1 cellular context compared by ENCODE assay signal in genomic region chr2:85888745-85889647, GRCh38.
TF ChIP-seq lines count a peak whose summit lies in the region.

TSS of gene ST3GAL5 (minus strand) at chr2:85888990. CDS start at chr2:85888905, 85 bp downstream.

TF ChIP-seq in HepG2, 621 proteins besides CTCF, POLR2A, EP300 and RAD21 (continued from another document and continues in another):
- peak; percentile 47; the same call in 1 of the 2 replicates for TF ChIP-seq ARID5B (CRISPR knock-in tag; IDR thresholded peaks at IDR 0.05)
- TF ChIP-seq, protein P1, sequence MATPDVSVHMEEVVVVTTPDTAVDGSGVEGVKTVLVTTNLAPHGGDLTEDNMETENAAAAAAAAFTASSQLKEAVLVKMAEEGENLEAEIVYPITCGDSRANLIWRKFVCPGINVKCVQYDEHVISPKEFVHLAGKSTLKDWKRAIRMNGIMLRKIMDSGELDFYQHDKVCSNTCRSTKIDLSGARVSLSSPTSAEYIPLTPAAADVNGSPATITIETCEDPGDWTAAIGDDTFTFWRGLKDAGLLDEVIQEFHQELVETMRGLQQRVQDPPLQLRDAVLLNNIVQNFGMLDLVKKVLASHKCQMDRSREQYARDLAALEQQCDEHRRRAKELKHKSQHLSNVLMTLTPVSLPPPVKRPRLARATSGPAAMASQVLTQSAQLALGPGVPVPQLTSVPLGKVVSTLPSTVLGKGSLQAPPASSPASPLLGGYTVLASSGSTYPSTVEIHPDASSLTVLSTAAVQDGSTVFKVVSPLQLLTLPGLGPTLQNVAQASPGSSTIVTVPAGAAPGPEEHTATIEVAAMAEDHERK (CRISPR knock-in tag; IDR thresholded peaks at IDR 0.05; ENCODE audit: low read depth): peak; percentile 51
- TF ChIP-seq ZNF839 (CRISPR knock-in tag; IDR thresholded peaks at IDR 0.05; ENCODE audit: borderline replicate concordance): no peak
- no peak for TF ChIP-seq CENPX (CRISPR knock-in tag; IDR thresholded peaks at IDR 0.05)
- no peak for TF ChIP-seq ZNF224 (CRISPR knock-in tag; IDR thresholded peaks at IDR 0.05)
- TF ChIP-seq PHF5A (CRISPR knock-in tag; IDR thresholded peaks at IDR 0.05; ENCODE audit: low read depth, unreplicated experiment): peak; percentile 32
- peak; percentile 85; the same call in 1 of the 2 replicates for TF ChIP-seq ZSCAN29 (CRISPR knock-in tag; conservative IDR thresholded peaks at IDR 0.05)
- TF ChIP-seq E2F1 (CRISPR knock-in tag; IDR thresholded peaks at IDR 0.05): peak; percentile 70; the same call in 1 of the 2 replicates
- TF ChIP-seq KDM4B (CRISPR knock-in tag; IDR thresholded peaks at IDR 0.05): peak; percentile 32; the same call in 1 of the 2 replicates
- TF ChIP-seq FOXC1 (CRISPR knock-in tag; IDR thresholded peaks at IDR 0.05; ENCODE audit: borderline replicate concordance): peak; percentile 48; the same call in 1 of the 2 replicates
- no peak for TF ChIP-seq ZNF354B (CRISPR knock-in tag; IDR thresholded peaks at IDR 0.05)
- TF ChIP-seq KDM6A (CRISPR knock-in tag; IDR thresholded peaks at IDR 0.05; ENCODE audit: low read depth): no peak
- TF ChIP-seq, protein P2, sequence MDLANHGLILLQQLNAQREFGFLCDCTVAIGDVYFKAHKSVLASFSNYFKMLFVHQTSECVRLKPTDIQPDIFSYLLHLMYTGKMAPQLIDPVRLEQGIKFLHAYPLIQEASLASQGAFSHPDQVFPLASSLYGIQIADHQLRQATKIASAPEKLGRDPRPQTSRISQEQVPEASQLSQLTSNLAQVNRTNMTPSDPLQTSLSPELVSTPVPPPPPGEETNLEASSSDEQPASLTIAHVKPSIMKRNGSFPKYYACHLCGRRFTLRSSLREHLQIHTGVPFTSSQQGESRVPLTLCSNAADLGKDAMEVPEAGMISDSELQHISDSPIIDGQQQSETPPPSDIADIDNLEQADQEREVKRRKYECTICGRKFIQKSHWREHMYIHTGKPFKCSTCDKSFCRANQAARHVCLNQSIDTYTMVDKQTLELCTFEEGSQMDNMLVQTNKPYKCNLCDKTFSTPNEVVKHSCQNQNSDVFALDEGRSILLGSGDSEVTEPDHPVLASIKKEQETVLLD (CRISPR knock-in tag; IDR thresholded peaks at IDR 0.05; ENCODE audit: low read depth): no peak
- no peak for TF ChIP-seq ZNF598 (CRISPR knock-in tag; IDR thresholded peaks at IDR 0.05; ENCODE audit: borderline replicate concordance)
- TF ChIP-seq SMAD1 (CRISPR knock-in tag; IDR thresholded peaks at IDR 0.05; ENCODE audit: borderline replicate concordance, low read depth): no peak
- TF ChIP-seq SCMH1 (CRISPR knock-in tag; IDR thresholded peaks at IDR 0.05; ENCODE audit: borderline replicate concordance): no peak
- no peak for TF ChIP-seq ZNF615 (CRISPR knock-in tag; IDR thresholded peaks at IDR 0.05; ENCODE audit: borderline replicate concordance)
- TF ChIP-seq ZNF616 (CRISPR knock-in tag; IDR thresholded peaks at IDR 0.05; ENCODE audit: low read depth): no peak; the same call in 1 of the 2 replicates
- TF ChIP-seq ZNF766 (CRISPR knock-in tag; IDR thresholded peaks at IDR 0.05; ENCODE audit: borderline replicate concordance): no peak
- TF ChIP-seq HIVEP1 (CRISPR knock-in tag; IDR thresholded peaks at IDR 0.05): no peak
- no peak for TF ChIP-seq PHB2 (IDR thresholded peaks at IDR 0.05; ENCODE audit: partially characterized antibody)
- TF ChIP-seq MAZ (IDR thresholded peaks at IDR 0.05; ENCODE audit: borderline replicate concordance, low read depth, low read length): peak; percentile 91
- TF ChIP-seq MAZ (CRISPR knock-in tag; IDR thresholded peaks at IDR 0.05; ENCODE audit: low read depth): peak; percentile 98
- TF ChIP-seq GLMP (CRISPR knock-in tag; IDR thresholded peaks at IDR 0.05; ENCODE audit: borderline replicate concordance): no peak
- peak; percentile 27; the same call in 1 of the 2 replicates for TF ChIP-seq RXRB (CRISPR knock-in tag; IDR thresholded peaks at IDR 0.05; ENCODE audit: borderline replicate concordance)
- TF ChIP-seq HOXA7 (CRISPR knock-in tag; IDR thresholded peaks at IDR 0.05): no peak
- TF ChIP-seq ZEB1 (IDR thresholded peaks at IDR 0.05; ENCODE audit: insufficient replicate concordance, low read depth): peak; percentile 29
- no peak for TF ChIP-seq PLSCR1 (CRISPR knock-in tag; IDR thresholded peaks at IDR 0.05; ENCODE audit: borderline replicate concordance)
- no peak for TF ChIP-seq MED13 (CRISPR knock-in tag; IDR thresholded peaks at IDR 0.05)
- no peak for TF ChIP-seq ZSCAN12 (CRISPR knock-in tag; IDR thresholded peaks at IDR 0.05)
- no peak for TF ChIP-seq ZKSCAN8 (CRISPR knock-in tag; IDR thresholded peaks at IDR 0.05; ENCODE audit: borderline replicate concordance)
- TF ChIP-seq TARDBP (CRISPR knock-in tag; IDR thresholded peaks at IDR 0.05): peak; percentile 70
- no peak for TF ChIP-seq ZNF720 (CRISPR knock-in tag; IDR thresholded peaks at IDR 0.05)
- peak; percentile 79 for TF ChIP-seq KDM2A (CRISPR knock-in tag; IDR thresholded peaks at IDR 0.05; ENCODE audit: borderline replicate concordance, low read depth)
- TF ChIP-seq GPN1 (CRISPR knock-in tag; IDR thresholded peaks at IDR 0.05; ENCODE audit: borderline replicate concordance): no peak
- TF ChIP-seq, protein P3, sequence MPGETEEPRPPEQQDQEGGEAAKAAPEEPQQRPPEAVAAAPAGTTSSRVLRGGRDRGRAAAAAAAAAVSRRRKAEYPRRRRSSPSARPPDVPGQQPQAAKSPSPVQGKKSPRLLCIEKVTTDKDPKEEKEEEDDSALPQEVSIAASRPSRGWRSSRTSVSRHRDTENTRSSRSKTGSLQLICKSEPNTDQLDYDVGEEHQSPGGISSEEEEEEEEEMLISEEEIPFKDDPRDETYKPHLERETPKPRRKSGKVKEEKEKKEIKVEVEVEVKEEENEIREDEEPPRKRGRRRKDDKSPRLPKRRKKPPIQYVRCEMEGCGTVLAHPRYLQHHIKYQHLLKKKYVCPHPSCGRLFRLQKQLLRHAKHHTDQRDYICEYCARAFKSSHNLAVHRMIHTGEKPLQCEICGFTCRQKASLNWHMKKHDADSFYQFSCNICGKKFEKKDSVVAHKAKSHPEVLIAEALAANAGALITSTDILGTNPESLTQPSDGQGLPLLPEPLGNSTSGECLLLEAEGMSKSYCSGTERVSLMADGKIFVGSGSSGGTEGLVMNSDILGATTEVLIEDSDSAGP (CRISPR knock-in tag; IDR thresholded peaks at IDR 0.05; ENCODE audit: borderline replicate concordance): no peak
- no peak for TF ChIP-seq MAFF (IDR thresholded peaks at IDR 0.05; ENCODE audit: low read depth, low read length)
- TF ChIP-seq, protein P4, sequence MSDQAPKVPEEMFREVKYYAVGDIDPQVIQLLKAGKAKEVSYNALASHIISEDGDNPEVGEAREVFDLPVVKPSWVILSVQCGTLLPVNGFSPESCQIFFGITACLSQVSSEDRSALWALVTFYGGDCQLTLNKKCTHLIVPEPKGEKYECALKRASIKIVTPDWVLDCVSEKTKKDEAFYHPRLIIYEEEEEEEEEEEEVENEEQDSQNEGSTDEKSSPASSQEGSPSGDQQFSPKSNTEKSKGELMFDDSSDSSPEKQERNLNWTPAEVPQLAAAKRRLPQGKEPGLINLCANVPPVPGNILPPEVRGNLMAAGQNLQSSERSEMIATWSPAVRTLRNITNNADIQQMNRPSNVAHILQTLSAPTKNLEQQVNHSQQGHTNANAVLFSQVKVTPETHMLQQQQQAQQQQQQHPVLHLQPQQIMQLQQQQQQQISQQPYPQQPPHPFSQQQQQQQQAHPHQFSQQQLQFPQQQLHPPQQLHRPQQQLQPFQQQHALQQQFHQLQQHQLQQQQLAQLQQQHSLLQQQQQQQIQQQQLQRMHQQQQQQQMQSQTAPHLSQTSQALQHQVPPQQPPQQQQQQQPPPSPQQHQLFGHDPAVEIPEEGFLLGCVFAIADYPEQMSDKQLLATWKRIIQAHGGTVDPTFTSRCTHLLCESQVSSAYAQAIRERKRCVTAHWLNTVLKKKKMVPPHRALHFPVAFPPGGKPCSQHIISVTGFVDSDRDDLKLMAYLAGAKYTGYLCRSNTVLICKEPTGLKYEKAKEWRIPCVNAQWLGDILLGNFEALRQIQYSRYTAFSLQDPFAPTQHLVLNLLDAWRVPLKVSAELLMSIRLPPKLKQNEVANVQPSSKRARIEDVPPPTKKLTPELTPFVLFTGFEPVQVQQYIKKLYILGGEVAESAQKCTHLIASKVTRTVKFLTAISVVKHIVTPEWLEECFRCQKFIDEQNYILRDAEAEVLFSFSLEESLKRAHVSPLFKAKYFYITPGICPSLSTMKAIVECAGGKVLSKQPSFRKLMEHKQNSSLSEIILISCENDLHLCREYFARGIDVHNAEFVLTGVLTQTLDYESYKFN (CRISPR knock-in tag; conservative IDR thresholded peaks at IDR 0.05): 0 out of 2 replicates have a peak, but pooled peaks have one; percentile 34
- TF ChIP-seq TSC22D2 (CRISPR knock-in tag; IDR thresholded peaks at IDR 0.05; ENCODE audit: borderline replicate concordance): 0 out of 2 replicates have a peak, but pooled peaks have one; percentile 16
- peak; percentile 85 for TF ChIP-seq ZBTB7A (CRISPR knock-in tag; IDR thresholded peaks at IDR 0.05)
- TF ChIP-seq, protein P5, sequence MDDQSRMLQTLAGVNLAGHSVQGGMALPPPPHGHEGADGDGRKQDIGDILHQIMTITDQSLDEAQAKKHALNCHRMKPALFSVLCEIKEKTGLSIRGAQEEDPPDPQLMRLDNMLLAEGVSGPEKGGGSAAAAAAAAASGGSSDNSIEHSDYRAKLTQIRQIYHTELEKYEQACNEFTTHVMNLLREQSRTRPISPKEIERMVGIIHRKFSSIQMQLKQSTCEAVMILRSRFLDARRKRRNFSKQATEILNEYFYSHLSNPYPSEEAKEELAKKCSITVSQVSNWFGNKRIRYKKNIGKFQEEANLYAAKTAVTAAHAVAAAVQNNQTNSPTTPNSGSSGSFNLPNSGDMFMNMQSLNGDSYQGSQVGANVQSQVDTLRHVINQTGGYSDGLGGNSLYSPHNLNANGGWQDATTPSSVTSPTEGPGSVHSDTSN (CRISPR knock-in tag; IDR thresholded peaks at IDR 0.05; ENCODE audit: borderline replicate concordance): no peak; the same call in 1 of the 2 replicates
- peak; percentile 94 for TF ChIP-seq SRSF1 (optimal IDR thresholded peaks at IDR 0.05; ENCODE audit: low read depth, low read length)
- TF ChIP-seq NFATC3 (CRISPR knock-in tag; IDR thresholded peaks at IDR 0.05): no peak
- TF ChIP-seq MXD3 (CRISPR knock-in tag; IDR thresholded peaks at IDR 0.05): peak; percentile 28; the same call in 1 of the 2 replicates
- no peak for TF ChIP-seq GTF2F1 (IDR thresholded peaks at IDR 0.05; ENCODE audit: low read length)
- peak; percentile 27; the same call in 1 of the 2 replicates for TF ChIP-seq CEBPB (IDR thresholded peaks at IDR 0.05; ENCODE audit: borderline replicate concordance, low read depth, low read length)
